Comparison of ENCODE assay signal across 1 cellular context in genomic region chr19:9834302-9834725, GRCh38.
TF ChIP-seq lines count a peak whose summit lies in the region.

No MANE protein-coding gene starts in this region.

TF ChIP-seq in IMR-90, 13 proteins besides CTCF, POLR2A, EP300 and RAD21 (continued from another document):
- no peak for TF ChIP-seq USF2 (IDR thresholded peaks at IDR 0.05; ENCODE audit: low read depth, low read length)
- TF ChIP-seq NFE2L2 (IDR thresholded peaks at IDR 0.05; ENCODE audit: low read depth, low read length): no peak
- no peak for TF ChIP-seq ELK1 (IDR thresholded peaks at IDR 0.05; ENCODE audit: borderline replicate concordance, low read depth, low read length)
